In the genomic region with DNA sequence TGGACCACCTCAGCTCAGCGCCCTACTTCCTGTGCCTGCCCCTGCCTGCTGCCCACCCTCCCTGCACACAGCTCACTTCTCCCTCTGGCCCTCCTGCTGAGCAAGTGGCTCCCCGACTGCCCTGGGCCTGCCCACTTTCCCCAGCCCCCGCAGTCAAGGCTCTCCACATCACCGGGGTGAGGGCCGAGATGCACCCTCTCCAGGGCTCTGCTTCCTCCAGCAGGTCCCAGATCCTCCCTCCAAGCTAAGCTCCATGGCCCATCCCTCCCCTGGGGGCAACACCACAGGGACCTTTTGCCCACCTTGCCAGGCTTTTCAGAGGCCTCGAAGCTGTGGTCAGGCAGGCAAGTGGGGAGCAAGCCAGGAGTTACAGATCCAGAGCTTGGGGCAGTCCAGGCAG, we compare ENCODE assay signal across 25 cellular contexts.
"Had no signal": no experiment of that assay in that cellular context is flagged by ENCODE, and none has a peak within 500 bp of the region (broad histone marks: within the 10 kb centered on the region; RNA-seq: fewer than 3 reads in every experiment).

No MANE protein-coding gene starts in this region.

- H3K9me3 ChIP-seq: testis, thyroid gland, transverse colon, upper lobe of right lung had no signal

- H3K4me3 Mint-ChIP-seq: memory B cell; naive thymus-derived CD8-positive, alpha-beta T cell; nephron; neural crest cell; stimulated activated naive B cell treated with anti-CD40 and anti-IgM and Interleukin-4, amounts not matched to agents 10 μg/mL and 1 μg/mL and 100 μg/mL, for 72 hours had no signal

- H3K27ac ChIP-seq: heart right ventricle, left ventricle myocardium inferior, parathyroid adenoma, skin epidermis, stomach, testis, thyroid gland, transverse colon, upper lobe of right lung had no signal

- H3K36me3 ChIP-seq: heart right ventricle, left ventricle myocardium inferior, stomach, thyroid gland, transverse colon, upper lobe of right lung had no signal

- DNase-seq: heart right ventricle; hippocampal formation; kidney; left ventricle myocardium inferior; naive thymus-derived CD8-positive, alpha-beta T cell; nucleus accumbens; stimulated activated CD4-positive, alpha-beta T cell treated with anti-CD3 and anti-CD28 coated beads, Interleukin-12 subunit alpha, Interleukin-12 subunit beta, amount 100 ng/mL, for 4 hours; stimulated activated CD4-positive, alpha-beta T cell treated with anti-CD3 and anti-CD28 coated beads, Interleukin-15, amount 100 ng/mL, for 24 hours; stimulated activated CD4-positive, alpha-beta T cell treated with anti-CD3 and anti-CD28 coated beads, Interleukin-2, amount 100 ng/mL, for 24 hours; stimulated activated CD4-positive, alpha-beta T cell treated with anti-CD3 and anti-CD28 coated beads, Interleukin-4, amount 100 ng/mL, for 1 hour; stimulated activated naive B cell treated with anti-CD40 and anti-IgM and Interleukin-4, amounts not matched to agents 10 μg/mL and 1 μg/mL and 100 μg/mL, for 72 hours; stimulated activated naive CD8-positive, alpha-beta T cell treated with anti-CD3 and anti-CD28 coated beads, Interleukin-15, Interleukin-2, amounts not matched to agents 100 U/mL and 50 U/mL, for 24 hours; stomach; thyroid gland; transverse colon; upper lobe of right lung had no signal

- H3K4me3 ChIP-seq: heart right ventricle, left ventricle myocardium inferior, skin epidermis, stomach, testis, thyroid gland, transverse colon, upper lobe of right lung had no signal

- H3K4me1 ChIP-seq: heart right ventricle, left ventricle myocardium inferior, parathyroid adenoma, stomach, testis, thyroid gland, transverse colon, upper lobe of right lung had no signal

- H3K27me3 ChIP-seq: heart right ventricle, stomach, testis, thyroid gland, transverse colon, upper lobe of right lung had no signal

- H3K27me3 Mint-ChIP-seq: memory B cell; naive thymus-derived CD8-positive, alpha-beta T cell; progenitor cell of endocrine pancreas; stimulated activated naive B cell treated with anti-CD40 and anti-IgM and Interleukin-4, amounts not matched to agents 10 μg/mL and 1 μg/mL and 100 μg/mL, for 72 hours had no signal

- ATAC-seq: heart right ventricle; right cardiac atrium; sciatic nerve; stimulated activated naive B cell treated with anti-CD40 and anti-IgM and Interleukin-4, amounts not matched to agents 10 μg/mL and 1 μg/mL and 100 μg/mL, for 72 hours; stimulated activated naive CD8-positive, alpha-beta T cell treated with anti-CD3 and anti-CD28 coated beads, Interleukin-15, Interleukin-2, amounts not matched to agents 100 U/mL and 50 U/mL, for 24 hours; upper lobe of right lung had no signal

- H3K4me1 Mint-ChIP-seq: memory B cell; naive thymus-derived CD8-positive, alpha-beta T cell; nephron; neural crest cell; stimulated activated naive B cell treated with anti-CD40 and anti-IgM and Interleukin-4, amounts not matched to agents 10 μg/mL and 1 μg/mL and 100 μg/mL, for 72 hours had no signal

- H3K36me3 Mint-ChIP-seq: memory B cell; naive thymus-derived CD8-positive, alpha-beta T cell had no signal

- H3K9ac ChIP-seq: parathyroid adenoma had no signal

- H3K27ac Mint-ChIP-seq: memory B cell; naive thymus-derived CD8-positive, alpha-beta T cell; nephron; progenitor cell of endocrine pancreas; stimulated activated naive B cell treated with anti-CD40 and anti-IgM and Interleukin-4, amounts not matched to agents 10 μg/mL and 1 μg/mL and 100 μg/mL, for 72 hours had no signal
